15 cellular contexts compared by ENCODE assay signal in the genomic region with DNA sequence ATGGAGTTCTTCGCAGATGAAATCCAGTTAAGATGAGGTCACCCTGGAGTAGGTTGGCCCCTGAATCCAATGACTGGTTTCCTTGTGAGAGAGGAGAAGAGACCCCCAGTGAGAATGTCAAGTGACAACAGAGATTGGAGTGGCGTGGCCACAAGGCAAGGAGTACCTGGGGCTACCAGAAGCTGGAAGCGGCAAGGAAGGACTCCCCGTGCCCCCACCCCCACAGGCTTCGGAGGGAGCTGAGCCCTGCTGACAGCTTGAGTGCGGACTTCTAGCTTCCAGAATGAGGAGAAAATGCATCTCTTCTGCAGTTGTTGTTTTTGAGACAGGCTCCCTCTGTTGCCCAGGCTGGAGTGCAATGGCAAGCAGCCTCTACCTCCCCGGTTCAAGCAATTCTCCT.
"Had no signal": no experiment of that assay in that cellular context is flagged by ENCODE, and none has a peak within 500 bp of the region (broad histone marks: within the 10 kb centered on the region; RNA-seq: fewer than 3 reads in every experiment).

No MANE protein-coding gene starts in this region.

- H3K9me3 Mint-ChIP-seq: central memory CD8-positive, alpha-beta T cell; effector memory CD8-positive, alpha-beta T cell; memory B cell; mesothelial cell of epicardium; naive B cell; nephron progenitor cell; stimulated activated memory B cell treated with anti-CD40 and anti-IgM and Interleukin-4, amounts not matched to agents 10 μg/mL and 1 μg/mL and 100 μg/mL, for 72 hours; stimulated activated naive CD8-positive, alpha-beta T cell treated with anti-CD3 and anti-CD28 coated beads, Interleukin-15, Interleukin-2, amounts not matched to agents 100 ng/mL and 50 ng/mL, for 24 hours had no signal

- H3K27ac Mint-ChIP-seq: effector memory CD8-positive, alpha-beta T cell; memory B cell; mesothelial cell of epicardium; nephron progenitor cell; stimulated activated memory B cell treated with anti-CD40 and anti-IgM and Interleukin-4, amounts not matched to agents 10 μg/mL and 1 μg/mL and 100 μg/mL, for 72 hours; stimulated activated naive CD8-positive, alpha-beta T cell treated with anti-CD3 and anti-CD28 coated beads, Interleukin-15, Interleukin-2, amounts not matched to agents 100 ng/mL and 50 ng/mL, for 24 hours had no signal

- ATAC-seq: effector memory CD8-positive, alpha-beta T cell; left ventricle myocardium superior; pancreas; right cardiac atrium; stimulated activated memory B cell treated with anti-CD40 and anti-IgM and Interleukin-4, amounts not matched to agents 10 μg/mL and 1 μg/mL and 100 μg/mL, for 72 hours had no signal

- H3K4me1 Mint-ChIP-seq: central memory CD8-positive, alpha-beta T cell; memory B cell; stimulated activated memory B cell treated with anti-CD40 and anti-IgM and Interleukin-4, amounts not matched to agents 10 μg/mL and 1 μg/mL and 100 μg/mL, for 72 hours had no signal

- H3K36me3 Mint-ChIP-seq: memory B cell; mesothelial cell of epicardium; naive B cell; stimulated activated memory B cell treated with anti-CD40 and anti-IgM and Interleukin-4, amounts not matched to agents 10 μg/mL and 1 μg/mL and 100 μg/mL, for 72 hours had no signal

- DNase-seq: cortex of kidney; effector memory CD8-positive, alpha-beta T cell; naive B cell; nephron progenitor cell; occipital lobe; right cardiac atrium; stimulated activated CD4-positive, alpha-beta T cell treated with anti-CD3 and anti-CD28 coated beads, Interleukin-4, amount 100 ng/mL, for 4 hours; upper lobe of left lung had no signal

- H3K27me3 Mint-ChIP-seq: stimulated activated naive CD8-positive, alpha-beta T cell treated with anti-CD3 and anti-CD28 coated beads, Interleukin-15, Interleukin-2, amounts not matched to agents 100 ng/mL and 50 ng/mL, for 24 hours had no signal

- H3K4me3 Mint-ChIP-seq: central memory CD8-positive, alpha-beta T cell; effector memory CD8-positive, alpha-beta T cell; memory B cell; mesothelial cell of epicardium; naive B cell; nephron progenitor cell; stimulated activated memory B cell treated with anti-CD40 and anti-IgM and Interleukin-4, amounts not matched to agents 10 μg/mL and 1 μg/mL and 100 μg/mL, for 72 hours; stimulated activated naive CD8-positive, alpha-beta T cell treated with anti-CD3 and anti-CD28 coated beads, Interleukin-15, Interleukin-2, amounts not matched to agents 100 ng/mL and 50 ng/mL, for 24 hours had no signal
